Comparison of ENCODE assay signal across 2 cellular contexts in the genomic region with DNA sequence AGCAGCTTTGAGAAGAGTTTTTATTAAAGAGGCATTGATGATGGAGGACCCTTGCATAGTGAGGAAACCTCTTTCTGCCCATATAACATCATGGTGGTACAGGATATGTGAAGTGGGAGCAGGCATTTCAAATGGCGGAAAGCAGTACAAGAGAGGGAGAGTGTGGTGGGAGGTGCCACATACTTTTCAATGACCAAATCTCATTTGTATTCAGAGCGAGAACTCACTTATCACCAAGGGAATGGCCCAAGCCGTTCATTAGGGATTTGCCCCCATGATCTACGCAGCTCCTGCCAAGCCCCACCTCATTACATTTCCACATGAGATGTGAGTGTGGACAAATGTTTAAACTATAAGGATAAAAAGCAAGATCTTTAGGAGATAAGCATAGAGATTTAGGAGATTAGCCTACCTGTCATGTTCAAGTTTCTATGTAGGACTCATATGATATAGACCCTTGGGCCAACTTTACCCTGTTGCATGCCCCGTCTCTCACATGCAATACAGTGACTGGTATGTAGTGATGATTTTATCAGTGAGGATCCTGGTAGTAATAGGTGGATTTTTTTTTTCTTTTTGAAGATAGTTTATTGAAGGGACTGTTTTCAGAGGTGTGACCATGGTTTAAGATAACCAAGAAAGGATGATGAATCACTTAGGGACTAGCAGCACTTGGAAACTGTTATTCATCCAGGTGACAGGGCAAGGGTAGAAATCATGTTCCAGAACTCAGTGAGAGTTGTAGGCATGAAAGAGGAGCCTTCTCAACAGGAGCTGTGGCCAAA.
TF ChIP-seq lines count a peak whose summit lies in the region.

No MANE protein-coding gene starts in this region.

TF ChIP-seq in IMR-90, 13 proteins besides CTCF, POLR2A, EP300 and RAD21:
- TF ChIP-seq MAZ (IDR thresholded peaks at IDR 0.05; ENCODE audit: borderline replicate concordance, low read depth, low read length): no peak
- no peak for TF ChIP-seq CEBPB (IDR thresholded peaks at IDR 0.05; ENCODE audit: low read depth, low read length)
- no peak for TF ChIP-seq RCOR1 (IDR thresholded peaks at IDR 0.05; ENCODE audit: insufficient replicate concordance, low read length)
- TF ChIP-seq SMC3 (IDR thresholded peaks at IDR 0.05; ENCODE audit: low read depth, low read length): no peak
- no peak for TF ChIP-seq MXI1 (IDR thresholded peaks at IDR 0.05; ENCODE audit: borderline replicate concordance, low read depth, low read length)
- TF ChIP-seq RFX5 (IDR thresholded peaks at IDR 0.05; ENCODE audit: low read depth, low read length): no peak
- TF ChIP-seq CHD1 (IDR thresholded peaks at IDR 0.05; ENCODE audit: low read depth, low read length): no peak
- TF ChIP-seq ELK1 (IDR thresholded peaks at IDR 0.05; ENCODE audit: borderline replicate concordance, low read depth, low read length): no peak
- TF ChIP-seq, protein P1, sequence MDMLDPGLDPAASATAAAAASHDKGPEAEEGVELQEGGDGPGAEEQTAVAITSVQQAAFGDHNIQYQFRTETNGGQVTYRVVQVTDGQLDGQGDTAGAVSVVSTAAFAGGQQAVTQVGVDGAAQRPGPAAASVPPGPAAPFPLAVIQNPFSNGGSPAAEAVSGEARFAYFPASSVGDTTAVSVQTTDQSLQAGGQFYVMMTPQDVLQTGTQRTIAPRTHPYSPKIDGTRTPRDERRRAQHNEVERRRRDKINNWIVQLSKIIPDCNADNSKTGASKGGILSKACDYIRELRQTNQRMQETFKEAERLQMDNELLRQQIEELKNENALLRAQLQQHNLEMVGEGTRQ (IDR thresholded peaks at IDR 0.05; ENCODE audit: low read depth, low read length): no peak
- no peak for TF ChIP-seq BHLHE40 (IDR thresholded peaks at IDR 0.05; ENCODE audit: low read depth, low read length)
- no peak for TF ChIP-seq NFE2L2 (IDR thresholded peaks at IDR 0.05; ENCODE audit: low read depth, low read length)
- no peak for TF ChIP-seq MAFK (IDR thresholded peaks at IDR 0.05; ENCODE audit: low read depth, low read length)
- TF ChIP-seq FOS (IDR thresholded peaks at IDR 0.05; ENCODE audit: low read depth, low read length): no peak
TF ChIP-seq in IMR-90: peak in this region for 0.

TF ChIP-seq in HEK293T, 16 proteins besides CTCF, POLR2A, EP300 and RAD21:
- TF ChIP-seq FOXK2 (IDR thresholded peaks at IDR 0.05): no peak
- no peak for TF ChIP-seq TARDBP (IDR thresholded peaks at IDR 0.05)
- no peak for TF ChIP-seq ZNF384 (IDR thresholded peaks at IDR 0.05)
- TF ChIP-seq BHLHE40 (IDR thresholded peaks at IDR 0.05; ENCODE audit: borderline replicate concordance): no peak
TF ChIP-seq in HEK293T: peak in this region for 0.
